Comparison of ENCODE assay signal across 8 cellular contexts in the genomic region with DNA sequence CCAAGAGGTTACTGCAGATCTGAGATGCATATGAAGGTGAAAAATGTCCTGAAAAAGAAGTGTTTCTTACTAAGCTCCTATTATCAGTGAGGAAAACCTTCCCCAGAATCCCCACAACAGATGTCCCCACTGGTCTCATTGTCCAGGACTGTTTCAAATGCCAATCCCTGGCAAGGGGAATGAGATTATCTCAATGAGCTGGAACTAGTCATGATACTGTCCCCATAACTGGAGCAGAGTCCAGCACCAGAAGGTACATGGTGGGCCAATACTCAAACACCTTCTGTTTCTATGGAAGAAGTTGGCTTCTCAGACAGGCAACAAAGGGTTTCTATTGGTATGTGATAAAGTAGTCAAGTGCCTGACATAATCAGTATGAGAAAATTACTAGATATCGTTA.
"Had no signal": no experiment of that assay in that cellular context is flagged by ENCODE, and none has a peak within 500 bp of the region (broad histone marks: within the 10 kb centered on the region; RNA-seq: fewer than 3 reads in every experiment).

No MANE protein-coding gene starts in this region.

- H3K4me1 ChIP-seq: HAP-1 had no signal

- H3K36me3 ChIP-seq: HAP-1 had no signal

- H3K4me3 ChIP-seq: GM23248, HAP-1 had no signal

- FAIRE-seq: HepG2 had no signal

- ATAC-seq: HCT116, HepG2 had no signal

- H3K27ac ChIP-seq: GM23248, HL-60 had no signal

- DNase-seq: GM23248, GOT3, H7, HFFc6 had no signal

- H3K9ac ChIP-seq: GM23248 had no signal

- H3K9me3 ChIP-seq: HAP-1 had no signal
